In the genomic region with DNA sequence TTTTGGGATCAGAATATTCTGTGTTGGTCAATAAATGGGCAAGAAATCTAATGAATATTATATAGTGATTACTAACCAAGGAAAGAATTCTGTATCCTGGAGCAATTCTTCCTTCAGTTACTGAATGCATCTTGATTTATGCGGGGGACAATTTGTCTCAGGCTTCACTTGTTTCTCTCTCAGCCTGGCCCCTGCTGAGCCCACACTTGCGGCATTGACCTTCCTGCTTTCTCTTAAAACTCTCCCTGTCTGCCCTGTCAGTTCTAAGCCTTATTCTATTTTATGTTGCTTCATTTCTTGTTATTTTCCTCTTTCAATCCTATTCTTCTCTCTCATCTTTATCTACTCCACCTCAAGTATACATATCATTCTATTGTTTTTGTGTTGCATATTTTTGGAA, we compare ENCODE assay signal across 1 cellular context.
TF ChIP-seq lines count a peak whose summit lies in the region.

No MANE protein-coding gene starts in this region.

TF ChIP-seq in GM23338, 12 proteins besides CTCF, POLR2A, EP300 and RAD21 (continued from another document):
- TF ChIP-seq, protein P1, sequence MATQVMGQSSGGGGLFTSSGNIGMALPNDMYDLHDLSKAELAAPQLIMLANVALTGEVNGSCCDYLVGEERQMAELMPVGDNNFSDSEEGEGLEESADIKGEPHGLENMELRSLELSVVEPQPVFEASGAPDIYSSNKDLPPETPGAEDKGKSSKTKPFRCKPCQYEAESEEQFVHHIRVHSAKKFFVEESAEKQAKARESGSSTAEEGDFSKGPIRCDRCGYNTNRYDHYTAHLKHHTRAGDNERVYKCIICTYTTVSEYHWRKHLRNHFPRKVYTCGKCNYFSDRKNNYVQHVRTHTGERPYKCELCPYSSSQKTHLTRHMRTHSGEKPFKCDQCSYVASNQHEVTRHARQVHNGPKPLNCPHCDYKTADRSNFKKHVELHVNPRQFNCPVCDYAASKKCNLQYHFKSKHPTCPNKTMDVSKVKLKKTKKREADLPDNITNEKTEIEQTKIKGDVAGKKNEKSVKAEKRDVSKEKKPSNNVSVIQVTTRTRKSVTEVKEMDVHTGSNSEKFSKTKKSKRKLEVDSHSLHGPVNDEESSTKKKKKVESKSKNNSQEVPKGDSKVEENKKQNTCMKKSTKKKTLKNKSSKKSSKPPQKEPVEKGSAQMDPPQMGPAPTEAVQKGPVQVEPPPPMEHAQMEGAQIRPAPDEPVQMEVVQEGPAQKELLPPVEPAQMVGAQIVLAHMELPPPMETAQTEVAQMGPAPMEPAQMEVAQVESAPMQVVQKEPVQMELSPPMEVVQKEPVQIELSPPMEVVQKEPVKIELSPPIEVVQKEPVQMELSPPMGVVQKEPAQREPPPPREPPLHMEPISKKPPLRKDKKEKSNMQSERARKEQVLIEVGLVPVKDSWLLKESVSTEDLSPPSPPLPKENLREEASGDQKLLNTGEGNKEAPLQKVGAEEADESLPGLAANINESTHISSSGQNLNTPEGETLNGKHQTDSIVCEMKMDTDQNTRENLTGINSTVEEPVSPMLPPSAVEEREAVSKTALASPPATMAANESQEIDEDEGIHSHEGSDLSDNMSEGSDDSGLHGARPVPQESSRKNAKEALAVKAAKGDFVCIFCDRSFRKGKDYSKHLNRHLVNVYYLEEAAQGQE (IDR thresholded peaks at IDR 0.05; ENCODE audit: unreplicated experiment), result no peak
